Comparison of ENCODE assay signal across 23 cellular contexts in genomic region chr11:70674605-70675004, GRCh38.
DNase-seq lines count a peak whose midpoint lies in the region; ATAC-seq, FAIRE-seq and TF ChIP-seq lines count a peak whose summit lies in the region.
"Had no signal": no experiment of that assay in that cellular context is flagged by ENCODE, and none has a peak within 500 bp of the region (broad histone marks: within the 10 kb centered on the region; RNA-seq: fewer than 3 reads in every experiment).

No MANE protein-coding gene starts in this region.

- H3K4me1 ChIP-seq in right cardiac atrium (ENCODE audit: control insufficient read depth, insufficient read depth, low read length) (no peaks in the 10 kb centered on the region), K562 (replicated peaks in 1 of 2; ENCODE audit: control insufficient read depth in 2 of 2, insufficient read depth in 2 of 2, low read length in 2 of 2) (no peaks in the 10 kb centered on the region), lower lobe of right lung (no peaks in the 10 kb centered on the region), foreskin keratinocyte (no peaks in the 10 kb centered on the region)
- H3K4me1 ChIP-seq: A549 had no signal

- H3K27ac ChIP-seq in right cardiac atrium (ENCODE audit: low read length) (no peak overlapping the region), K562 (ENCODE audit: extremely low read depth, low read depth, low read length) (no peak overlapping the region), lower lobe of right lung (no peak overlapping the region), foreskin keratinocyte (no peak overlapping the region)
- H3K27ac ChIP-seq: A549; BLaER1 treated with 17β-estradiol and CSF1 and Interleukin-3, amounts not matched to agents 10 nM and 100 nM had no signal

- TF ChIP-seq CTCF in K562 (IDR thresholded peaks at IDR 0.05 in 2 of 3, conservative IDR thresholded peaks at IDR 0.05 in 1 of 3; ENCODE audit: insufficient read depth in 2 of 3, low read depth in 1 of 3, low read length in 3 of 3) (no peak), lower lobe of right lung (IDR thresholded peaks at IDR 0.05) (no peak), foreskin keratinocyte (conservative IDR thresholded peaks at IDR 0.05) (no peak)

- peak; percentile 6 for DNase-seq in Right ventricle myocardium inferior (ENCODE audit: missing footprints)
- DNase-seq in right cardiac atrium, result no peak
- DNase-seq in K562 (ENCODE audit: extremely low read depth in 1 of 4, low spot score in 3 of 4), result no peak
- peak; percentile 18 for DNase-seq in lower lobe of right lung
- no peak for DNase-seq in NCI-H774 (lab: John Stamatoyannopoulos, UW)
- no peak for DNase-seq in foreskin keratinocyte
- DNase-seq: 8988T; ACHN; AML-193; BE2C; CD4-positive, alpha-beta T cell; CD8-positive, alpha-beta memory T cell; DMS 273 treated with DMSO at 0.1 percent for 48 hours; EL; GDM1; H9 had no signal

- H3K4me3 ChIP-seq in right cardiac atrium (ENCODE audit: low read length) (no peak overlapping the region), K562 (no peak overlapping the region), lower lobe of right lung (no peak overlapping the region)
- H3K4me3 ChIP-seq: A549; BLaER1 treated with 17β-estradiol and CSF1 and Interleukin-3, amounts not matched to agents 10 nM and 100 nM; GM23338 had no signal

- H3K9ac ChIP-seq in K562 (ENCODE audit: insufficient read depth in 1 of 2, low read depth in 2 of 2, low read length in 2 of 2), result no peak overlapping the region
- H3K9ac ChIP-seq: BLaER1 treated with 17β-estradiol and CSF1 and Interleukin-3, amounts not matched to agents 10 nM and 100 nM had no signal

- H2AFZ ChIP-seq in K562 (ENCODE audit: low read depth, low read length), result no peak overlapping the region
- H2AFZ ChIP-seq: GM23338 had no signal

- no peak overlapping the region for H3K4me2 ChIP-seq in K562 (ENCODE audit: insufficient read depth, low read length)
- H3K4me2 ChIP-seq: A549; BLaER1 treated with 17β-estradiol and CSF1 and Interleukin-3, amounts not matched to agents 10 nM and 100 nM; GM23338 had no signal

- FAIRE-seq in K562 (lab: Jason Lieb, UNC), result no peak
- FAIRE-seq: A549, D721Med, GM12891, GM18507 had no signal

- ATAC-seq in Right ventricle myocardium inferior (no peak), right cardiac atrium (no peak), K562 (no peak), lower lobe of right lung (no peak), foreskin keratinocyte (no peak)
- ATAC-seq: A549, GM23338, HCT116 had no signal

- no peaks in the 10 kb centered on the region for H3K36me3 ChIP-seq in K562 (ENCODE audit: control insufficient read depth, insufficient read depth, low read length)
- H3K36me3 ChIP-seq in lower lobe of right lung, result no peaks in the 10 kb centered on the region
- H3K36me3 ChIP-seq: BE2C; BLaER1 treated with 17β-estradiol and CSF1 and Interleukin-3, amounts not matched to agents 10 nM and 100 nM had no signal

- intact Hi-C loops in Right ventricle myocardium inferior (cut with DNase I), result no loop called here
- intact Hi-C loops in right cardiac atrium (cut with DNase I), result no loop called here
- intact Hi-C loops in K562 (cut with micrococcal nuclease), result no loop called here
- intact Hi-C loops in lower lobe of right lung (cut with DNase I), result no loop called here

- in situ Hi-C loops in K562 (cut with MboI), result no loop called here

- no peaks in the 10 kb centered on the region for H3K27me3 ChIP-seq in right cardiac atrium (ENCODE audit: control insufficient read depth, insufficient read depth)
- H3K27me3 ChIP-seq in K562 (ENCODE audit: control insufficient read depth in 2 of 2, insufficient read depth in 2 of 2, low read length in 2 of 2), result peaks cover 8 to 52% of the 10 kb centered on the region in 2 experiments; a peak in 4 of 5 replicates
- no peaks in the 10 kb centered on the region for H3K27me3 ChIP-seq in lower lobe of right lung (ENCODE audit: low read depth)
- no peaks in the 10 kb centered on the region for H3K27me3 ChIP-seq in foreskin keratinocyte
- H3K27me3 ChIP-seq: BE2C had no signal

- H3K9me3 ChIP-seq in right cardiac atrium (ENCODE audit: control insufficient read depth, low read length) (no peaks in the 10 kb centered on the region), K562 (replicated peaks; ENCODE audit: control insufficient read depth, insufficient read depth, low read depth, low read length) (no peaks in the 10 kb centered on the region), lower lobe of right lung (no peaks in the 10 kb centered on the region)
- H3K9me3 ChIP-seq: A549; BE2C; BLaER1 treated with 17β-estradiol and CSF1 and Interleukin-3, amounts not matched to agents 10 nM and 100 nM had no signal

- no peak for TF ChIP-seq POLR2A in K562 (conservative IDR thresholded peaks at IDR 0.05)

- 0 out of 2 replicates have a peak, but pooled peaks cover 14% of the 10 kb centered on the region for H4K20me1 ChIP-seq in K562 (replicated peaks; ENCODE audit: control insufficient read depth, insufficient read depth, low read length)

- H3K79me2 ChIP-seq in K562 (ENCODE audit: control insufficient read depth, insufficient read depth, low read length), result no peaks in the 10 kb centered on the region

- CTCF ChIA-PET in K562 (lab: Yijun Ruan, JAX; ENCODE audit: low intra/inter-chr PET ratio), result no interaction called here

- POLR2A ChIA-PET in K562 (lab: Yijun Ruan, JAX), result interaction anchor here (0.6 kb wide), 1 partner anchor 429 kb away, joined by 3 read pairs; no protein-coding TSS in a partner anchor

- no peak for TF ChIP-seq EP300 in K562 (IDR thresholded peaks at IDR 0.05; ENCODE audit: low read length)

- H3K9me1 ChIP-seq in K562 (ENCODE audit: control insufficient read depth, insufficient read depth, low read length), result no peaks in the 10 kb centered on the region

- no peak for TF ChIP-seq RAD21 in K562 (CRISPR knock-in tag; conservative IDR thresholded peaks at IDR 0.05 in 1 of 2, IDR thresholded peaks at IDR 0.05 in 1 of 2)

- BruUV-seq in K562 (replicated peaks; lab: Mats Ljungman, UMichigan), result no TSS peak

- WGBS in right cardiac atrium, result 88% methylated on average over 3 of the region's 3 CpGs
- WGBS in K562 (ENCODE audit: insufficient coverage, low coverage, missing lambda C conversion rate), result 0% methylated on average over 3 of the region's 3 CpGs

TF ChIP-seq in K562, 482 proteins besides CTCF, POLR2A, EP300 and RAD21:
- TF ChIP-seq WHSC1 (IDR thresholded peaks at IDR 0.05; ENCODE audit: low read length), result no peak
- peak; percentile 86 for TF ChIP-seq ZBTB40 (IDR thresholded peaks at IDR 0.05)
- TF ChIP-seq ZBTB40 (CRISPR knock-in tag; IDR thresholded peaks at IDR 0.05), result peak; percentile 72

Comparison
In these comparisons a context has a peak if more than half of its experiments do, and no peak if none do; other contexts are left out.
1. DNase-seq: peak in Right ventricle myocardium inferior (single experiment) and lower lobe of right lung (single experiment); none in right cardiac atrium (0 of 3), K562 (0 of 4), NCI-H774 (single experiment) and foreskin keratinocyte (0 of 2).